In the genomic region with DNA sequence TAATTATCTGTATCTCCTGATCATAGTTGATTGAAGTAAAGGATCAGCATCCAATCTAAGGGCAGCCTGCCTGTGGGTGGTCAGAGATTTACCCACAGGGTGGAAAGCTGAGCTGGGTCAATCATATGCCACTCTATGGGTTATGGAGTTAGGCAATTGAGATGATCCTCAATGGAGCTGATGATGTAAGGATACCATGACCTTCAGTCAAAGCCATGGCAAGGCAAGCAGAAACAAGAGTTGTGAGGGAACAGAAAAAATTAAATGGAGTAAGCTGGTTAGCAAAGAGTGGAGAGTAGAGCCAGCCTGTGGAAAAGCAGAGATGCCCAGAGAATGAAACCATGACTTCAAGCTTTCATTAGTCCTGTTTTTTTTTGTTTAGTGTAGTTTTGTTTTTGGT, we compare ENCODE assay signal across 1 cellular context.
TF ChIP-seq lines count a peak whose summit lies in the region.

No MANE protein-coding gene starts in this region.

TF ChIP-seq in K562, 482 proteins besides CTCF, POLR2A, EP300 and RAD21 (continued from another document):
- TF ChIP-seq ARID4B (CRISPR knock-in tag; IDR thresholded peaks at IDR 0.05), result no peak
- TF ChIP-seq SMARCE1 (IDR thresholded peaks at IDR 0.05), result no peak
- no peak for TF ChIP-seq ZBTB40 (IDR thresholded peaks at IDR 0.05)
- TF ChIP-seq ZBTB40 (CRISPR knock-in tag; IDR thresholded peaks at IDR 0.05), result no peak
- TF ChIP-seq GMEB1 (CRISPR knock-in tag; IDR thresholded peaks at IDR 0.05), result no peak
- TF ChIP-seq CBFA2T2 (conservative IDR thresholded peaks at IDR 0.05), result no peak
- no peak for TF ChIP-seq FOXK1 (CRISPR knock-in tag; IDR thresholded peaks at IDR 0.05; ENCODE audit: borderline replicate concordance)
- TF ChIP-seq CHAMP1 (IDR thresholded peaks at IDR 0.05), result no peak
